29 cellular contexts compared by ENCODE assay signal in the genomic region with DNA sequence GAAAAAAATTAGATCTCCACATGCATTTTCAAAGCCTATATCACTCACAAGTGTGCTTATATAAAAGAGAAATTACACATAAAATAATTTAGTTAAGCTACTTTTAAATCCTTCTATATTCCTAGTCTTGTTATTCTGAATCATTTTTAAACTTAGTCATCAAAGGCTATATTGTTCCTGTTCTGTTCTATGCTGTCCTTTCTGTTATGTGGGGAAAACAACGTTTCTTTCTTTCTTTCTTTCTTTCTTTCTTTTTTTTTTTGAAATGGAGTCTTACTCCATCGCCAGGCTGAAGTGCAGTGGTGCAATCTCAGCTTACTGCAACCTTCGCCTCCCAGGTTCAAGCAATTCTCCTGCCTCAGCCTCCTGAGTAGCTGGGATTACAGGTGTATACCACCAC.
"Had no signal": no experiment of that assay in that cellular context is flagged by ENCODE, and none has a peak within 500 bp of the region (broad histone marks: within the 10 kb centered on the region; RNA-seq: fewer than 3 reads in every experiment).

No MANE protein-coding gene starts in this region.

- H3K4me1 ChIP-seq: ascending aorta, breast epithelium, colonic mucosa, gastrocnemius medialis, heart right ventricle had no signal

- H3K27ac Mint-ChIP-seq: activated CD4-positive, alpha-beta memory T cell treated with anti-CD3 and anti-CD28 coated beads for 36 hours; activated CD4-positive, alpha-beta T cell treated with anti-CD3 and anti-CD28 coated beads for 36 hours; activated CD4-positive, alpha-beta T cell treated with anti-CD3 and anti-CD28 coated beads, Interleukin-2, amount 10 ng/mL, durations not matched to agents 24 days and 14 days; activated CD8-positive, alpha-beta memory T cell treated with anti-CD3 and anti-CD28 coated beads, Interleukin-2, amount 10 ng/mL, durations not matched to agents 7 days and 5 days; activated CD8-positive, alpha-beta T cell treated with anti-CD3 and anti-CD28 coated beads, Interleukin-2, amount 10 ng/mL, durations not matched to agents 7 days and 5 days; activated naive CD4-positive, alpha-beta T cell treated with anti-CD3 and anti-CD28 coated beads, Interleukin-2, amount 10 ng/mL, durations not matched to agents 7 days and 5 days; activated naive CD4-positive, alpha-beta T cell treated with anti-CD3 and anti-CD28 coated beads, Interleukin-2, amount 50 U/mL, for 72 hours; activated naive CD8-positive, alpha-beta T cell treated with anti-CD3 and anti-CD28 coated beads, Interleukin-2, amount 10 ng/mL, durations not matched to agents 7 days and 5 days; activated T-cell treated with anti-CD3 and anti-CD28 coated beads, Interleukin-2, amount 50 U/mL, for 24 hours; activated T-cell treated with anti-CD3 and anti-CD28 coated beads, Interleukin-2, amount 50 U/mL, for 72 hours; brain had no signal

- H3K27me3 ChIP-seq: ascending aorta, breast epithelium, cardiac muscle cell, colonic mucosa, gastrocnemius medialis, heart right ventricle, hepatocyte had no signal

- H3K9me3 ChIP-seq: ascending aorta, breast epithelium, colonic mucosa, gastrocnemius medialis, heart right ventricle had no signal

- H3K4me2 ChIP-seq: hepatocyte had no signal

- H3K27ac ChIP-seq: ascending aorta, breast epithelium, cardiac muscle cell, colonic mucosa, gastrocnemius medialis, heart right ventricle, hepatocyte had no signal

- ATAC-seq: activated CD4-positive, alpha-beta T cell treated with anti-CD3 and anti-CD28 coated beads for 36 hours; activated CD8-positive, alpha-beta memory T cell treated with anti-CD3 and anti-CD28 coated beads, Interleukin-2, amount 10 ng/mL, durations not matched to agents 7 days and 5 days; activated CD8-positive, alpha-beta T cell treated with anti-CD3 and anti-CD28 coated beads, Interleukin-2, amount 10 ng/mL, durations not matched to agents 7 days and 5 days; activated naive CD4-positive, alpha-beta T cell treated with anti-CD3 and anti-CD28 coated beads, Interleukin-2, amount 50 U/mL, for 72 hours; activated T-cell treated with anti-CD3 and anti-CD28 coated beads, Interleukin-2, amount 50 U/mL, for 72 hours; esophagus mucosa; gastrocnemius medialis; heart right ventricle had no signal

- H3K4me3 Mint-ChIP-seq: activated CD4-positive, alpha-beta memory T cell treated with anti-CD3 and anti-CD28 coated beads for 36 hours; activated CD4-positive, alpha-beta T cell treated with anti-CD3 and anti-CD28 coated beads for 36 hours; activated CD4-positive, alpha-beta T cell treated with anti-CD3 and anti-CD28 coated beads, Interleukin-2, amount 10 ng/mL, durations not matched to agents 24 days and 14 days; activated CD8-positive, alpha-beta memory T cell treated with anti-CD3 and anti-CD28 coated beads, Interleukin-2, amount 10 ng/mL, durations not matched to agents 7 days and 5 days; activated CD8-positive, alpha-beta T cell treated with anti-CD3 and anti-CD28 coated beads, Interleukin-2, amount 10 ng/mL, durations not matched to agents 7 days and 5 days; activated naive CD4-positive, alpha-beta T cell treated with anti-CD3 and anti-CD28 coated beads, Interleukin-2, amount 10 ng/mL, durations not matched to agents 7 days and 5 days; activated naive CD8-positive, alpha-beta T cell treated with anti-CD3 and anti-CD28 coated beads, Interleukin-2, amount 10 ng/mL, durations not matched to agents 7 days and 5 days; activated T-cell treated with anti-CD3 and anti-CD28 coated beads, Interleukin-2, amount 50 U/mL, for 24 hours; activated T-cell treated with anti-CD3 and anti-CD28 coated beads, Interleukin-2, amount 50 U/mL, for 72 hours; brain had no signal

- H3K36me3 Mint-ChIP-seq: activated CD4-positive, alpha-beta memory T cell treated with anti-CD3 and anti-CD28 coated beads for 36 hours; activated CD8-positive, alpha-beta memory T cell treated with anti-CD3 and anti-CD28 coated beads, Interleukin-2, amount 10 ng/mL, durations not matched to agents 7 days and 5 days; activated naive CD4-positive, alpha-beta T cell treated with anti-CD3 and anti-CD28 coated beads, Interleukin-2, amount 10 ng/mL, durations not matched to agents 7 days and 5 days; activated naive CD4-positive, alpha-beta T cell treated with anti-CD3 and anti-CD28 coated beads, Interleukin-2, amount 50 U/mL, for 72 hours; activated naive CD8-positive, alpha-beta T cell treated with anti-CD3 and anti-CD28 coated beads, Interleukin-2, amount 10 ng/mL, durations not matched to agents 7 days and 5 days; brain had no signal

- H3K4me1 Mint-ChIP-seq: activated CD4-positive, alpha-beta T cell treated with anti-CD3 and anti-CD28 coated beads for 36 hours; activated CD4-positive, alpha-beta T cell treated with anti-CD3 and anti-CD28 coated beads, Interleukin-2, amount 10 ng/mL, durations not matched to agents 24 days and 14 days; activated CD8-positive, alpha-beta memory T cell treated with anti-CD3 and anti-CD28 coated beads, Interleukin-2, amount 10 ng/mL, durations not matched to agents 7 days and 5 days; activated naive CD4-positive, alpha-beta T cell treated with anti-CD3 and anti-CD28 coated beads, Interleukin-2, amount 10 ng/mL, durations not matched to agents 7 days and 5 days; activated naive CD8-positive, alpha-beta T cell treated with anti-CD3 and anti-CD28 coated beads, Interleukin-2, amount 10 ng/mL, durations not matched to agents 7 days and 5 days; brain had no signal

- H3K9me3 Mint-ChIP-seq: activated CD4-positive, alpha-beta T cell treated with anti-CD3 and anti-CD28 coated beads, Interleukin-2, amount 10 ng/mL, durations not matched to agents 24 days and 14 days; brain had no signal

- H3K79me2 ChIP-seq: hepatocyte had no signal

- DNase-seq: activated CD4-positive, alpha-beta memory T cell treated with anti-CD3 and anti-CD28 coated beads for 36 hours; activated CD4-positive, alpha-beta T cell treated with anti-CD3 and anti-CD28 coated beads for 36 hours; activated CD4-positive, alpha-beta T cell treated with anti-CD3 and anti-CD28 coated beads, Interleukin-2, amount 10 ng/mL, durations not matched to agents 24 days and 14 days; activated CD4-positive, CD25-positive, alpha-beta regulatory T cell; activated CD4-positive, CD25-positive, alpha-beta regulatory T cell treated with anti-CD3 and anti-CD28 coated beads, Interleukin-2, amount 50 U/mL, for 72 hours; activated CD8-positive, alpha-beta memory T cell treated with anti-CD3 and anti-CD28 coated beads, Interleukin-2, amount 10 ng/mL, durations not matched to agents 7 days and 5 days; activated CD8-positive, alpha-beta memory T cell treated with anti-CD3 and anti-CD28 coated beads, Interleukin-2, amount 50 U/mL, for 4 hours; activated CD8-positive, alpha-beta T cell treated with anti-CD3 and anti-CD28 coated beads, Interleukin-2, amount 10 ng/mL, durations not matched to agents 7 days and 5 days; activated gamma-delta T cell; activated naive CD4-positive, alpha-beta T cell; activated naive CD4-positive, alpha-beta T cell treated with anti-CD3 and anti-CD28 coated beads, Interleukin-2, amount 10 ng/mL, durations not matched to agents 7 days and 5 days; activated naive CD8-positive, alpha-beta T cell treated with anti-CD3 and anti-CD28 coated beads, Interleukin-2, amount 10 ng/mL, durations not matched to agents 7 days and 5 days; activated T-cell treated with anti-CD3 and anti-CD28 coated beads, Interleukin-2, amount 50 U/mL, for 24 hours; activated T-cell treated with anti-CD3 and anti-CD28 coated beads, Interleukin-2, amount 50 U/mL, for 72 hours; central memory CD4-positive, alpha-beta T cell; cerebellar nuclear complex; colonic mucosa; effector CD8-positive, alpha-beta T cell; foreskin fibroblast; gastrocnemius medialis; heart right ventricle; T-helper 2 cell had no signal

- H3K4me3 ChIP-seq: ascending aorta, breast epithelium, cardiac muscle cell, colonic mucosa, gastrocnemius medialis, heart right ventricle, hepatocyte had no signal

- H2AFZ ChIP-seq: hepatocyte had no signal

- H3K36me3 ChIP-seq: ascending aorta, breast epithelium, cardiac muscle cell, colonic mucosa, gastrocnemius medialis, heart right ventricle had no signal

- H3K27me3 Mint-ChIP-seq: activated CD4-positive, alpha-beta memory T cell treated with anti-CD3 and anti-CD28 coated beads for 36 hours; activated CD4-positive, alpha-beta T cell treated with anti-CD3 and anti-CD28 coated beads for 36 hours; activated CD4-positive, alpha-beta T cell treated with anti-CD3 and anti-CD28 coated beads, Interleukin-2, amount 10 ng/mL, durations not matched to agents 24 days and 14 days; activated CD8-positive, alpha-beta memory T cell treated with anti-CD3 and anti-CD28 coated beads, Interleukin-2, amount 10 ng/mL, durations not matched to agents 7 days and 5 days; activated naive CD4-positive, alpha-beta T cell treated with anti-CD3 and anti-CD28 coated beads, Interleukin-2, amount 10 ng/mL, durations not matched to agents 7 days and 5 days; activated naive CD8-positive, alpha-beta T cell treated with anti-CD3 and anti-CD28 coated beads, Interleukin-2, amount 10 ng/mL, durations not matched to agents 7 days and 5 days; activated T-cell treated with anti-CD3 and anti-CD28 coated beads, Interleukin-2, amount 50 U/mL, for 24 hours had no signal
